Comparison of ENCODE assay signal across 11 cellular contexts in the genomic region with DNA sequence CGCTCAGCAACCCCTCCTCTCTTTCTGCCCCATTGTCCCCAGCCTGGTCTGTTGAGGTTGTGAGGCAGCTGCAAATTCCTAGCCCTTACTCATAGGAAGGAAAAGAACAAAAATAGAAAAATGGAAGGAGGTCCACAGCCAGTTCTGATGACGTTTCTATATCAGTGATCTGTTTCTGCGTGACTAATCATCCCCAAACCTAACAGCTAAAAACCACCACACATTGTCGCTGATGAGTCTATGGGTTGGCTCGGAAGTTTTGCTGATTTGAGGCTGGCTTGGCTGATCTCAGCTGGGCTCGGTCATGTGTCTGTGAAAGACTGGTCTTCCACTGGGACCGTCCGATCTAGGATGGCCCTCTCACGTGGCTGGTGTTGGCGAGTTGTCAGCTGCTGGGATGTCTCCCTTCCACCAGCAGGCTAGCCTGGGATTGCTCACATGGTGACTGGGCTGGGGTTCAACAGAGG.
DNase-seq lines count a peak whose midpoint lies in the region; ATAC-seq, FAIRE-seq and TF ChIP-seq lines count a peak whose summit lies in the region.
"Had no signal": no experiment of that assay in that cellular context is flagged by ENCODE, and none has a peak within 500 bp of the region (broad histone marks: within the 10 kb centered on the region; RNA-seq: fewer than 3 reads in every experiment).

No MANE protein-coding gene starts in this region.

- DNase-seq in NOMO-1 (lab: John Stamatoyannopoulos, UW; ENCODE audit: unreplicated experiment in 2 of 2) (peak; percentile 31 to 34), NOMO-1 treated with dmso at 0.1 percent for 144 hours (lab: John Stamatoyannopoulos, UW; ENCODE audit: unreplicated experiment) (no peak), ascending aorta (ENCODE audit: low spot score in 2 of 2) (peak; percentile 31 to 89), keratinocyte (ENCODE audit: low read depth, low spot score) (peak; percentile 71), upper lobe of left lung (no peak), glutamatergic neuron (no peak), GM20000 (ENCODE audit: low spot score) (no peak)
- no peak for DNase-seq in activated effector memory CD4-positive, alpha-beta T cell treated with anti-CD3 and anti-CD28 coated beads, Interleukin-2, amount 50 U/mL, for 16 hours
- DNase-seq: 8988T; activated effector memory CD4-positive, alpha-beta T cell treated with Interleukin-2 at 50 U/mL for 16 hours; H7 had no signal

- peak; percentile 80 to 93 for ATAC-seq in upper lobe of left lung (ENCODE audit: low FRiP score in 2 of 2)

- no peaks in the 10 kb centered on the region for H3K9me3 ChIP-seq in ascending aorta
- no peaks in the 10 kb centered on the region for H3K9me3 ChIP-seq in keratinocyte (ENCODE audit: control insufficient read depth, low read depth, low read length)
- no peaks in the 10 kb centered on the region for H3K9me3 ChIP-seq in upper lobe of left lung

- TF ChIP-seq POLR2A in upper lobe of left lung (IDR thresholded peaks at IDR 0.05), result no peak

- H3K4me2 ChIP-seq in keratinocyte (ENCODE audit: control insufficient read depth, extremely low read depth, insufficient read depth, low read depth, low read length), result peak overlapping the region; percentile 55

- TF ChIP-seq CTCF in ascending aorta (IDR thresholded peaks at IDR 0.05), result no peak
- TF ChIP-seq CTCF in keratinocyte (optimal IDR thresholded peaks at IDR 0.05 in 1 of 3, IDR thresholded peaks at IDR 0.05 in 1 of 3, conservative IDR thresholded peaks at IDR 0.05 in 1 of 3; ENCODE audit: extremely low read depth in 1 of 3, insufficient read depth in 2 of 3, low read length in 3 of 3), result no peak
- TF ChIP-seq CTCF in upper lobe of left lung (IDR thresholded peaks at IDR 0.05), result no peak
- TF ChIP-seq CTCF in glutamatergic neuron (IDR thresholded peaks at IDR 0.05; ENCODE audit: partially characterized antibody, unreplicated experiment), result no peak
- no peak for TF ChIP-seq CTCF in GM20000 (IDR thresholded peaks at IDR 0.05; ENCODE audit: extremely low read depth, missing control alignments)

- H3K27ac ChIP-seq in ascending aorta (peak overlapping the region; percentile 28 to 76), keratinocyte (ENCODE audit: control insufficient read depth, insufficient read depth, low read length) (peak overlapping the region; percentile 70), upper lobe of left lung (no peak overlapping the region)

- TF ChIP-seq EP300 in upper lobe of left lung (IDR thresholded peaks at IDR 0.05), result no peak

- H3K4me1 Mint-ChIP-seq in glutamatergic neuron (ENCODE audit: low read depth, unreplicated experiment), result peaks cover 9% of the 10 kb centered on the region

- FAIRE-seq in keratinocyte (lab: Jason Lieb, UNC), result peak; percentile 74

- no peaks in the 10 kb centered on the region for H3K9me1 ChIP-seq in keratinocyte (ENCODE audit: control insufficient read depth, extremely low read depth, insufficient read depth, low read length)

- peak overlapping the region; percentile 35 for H3K9ac ChIP-seq in keratinocyte (ENCODE audit: control insufficient read depth, extremely low read depth, insufficient read depth, low read length)

- dilution Hi-C loops in keratinocyte (cut with MboI; ENCODE audit: extremely low pct_ligation_motif_present, low sequenced_read_pairs), result no loop called here

- H2AFZ ChIP-seq in keratinocyte (ENCODE audit: control insufficient read depth, low read length), result no peak overlapping the region

- peaks cover 4% of the 10 kb centered on the region for H3K27me3 Mint-ChIP-seq in glutamatergic neuron (ENCODE audit: unreplicated experiment)

- no peak overlapping the region for H3K27ac Mint-ChIP-seq in glutamatergic neuron (ENCODE audit: unreplicated experiment)

- no peaks in the 10 kb centered on the region for H3K36me3 Mint-ChIP-seq in glutamatergic neuron (ENCODE audit: unreplicated experiment)

- WGBS in upper lobe of left lung, 2 donors, result 57 to 68% methylated on average over 8 to 10 of the region's 10 CpGs

- H3K4me1 ChIP-seq in ascending aorta (peaks cover 6 to 16% of the 10 kb centered on the region in 2 donors), keratinocyte (ENCODE audit: control insufficient read depth, extremely low read depth, insufficient read depth, low read length) (peaks cover 34% of the 10 kb centered on the region), upper lobe of left lung (peaks cover 0 to 3% (median 1%) of the 10 kb centered on the region in 4 donors)

- H3K4me3 Mint-ChIP-seq in glutamatergic neuron (ENCODE audit: unreplicated experiment), result no peak overlapping the region

- no peaks in the 10 kb centered on the region for H3K79me2 ChIP-seq in keratinocyte (ENCODE audit: control insufficient read depth, insufficient read depth, low read length)

- H3K27me3 ChIP-seq in ascending aorta (no peaks in the 10 kb centered on the region), keratinocyte (ENCODE audit: control insufficient read depth, extremely low read depth, insufficient read depth, low read length) (peaks cover 5% of the 10 kb centered on the region), upper lobe of left lung (no peaks in the 10 kb centered on the region)

- intact Hi-C loops in ascending aorta (cut with DNase I), result no loop called here

- H3K4me3 ChIP-seq in ascending aorta, result peak overlapping the region in 1 of 2 donors; percentile 20
- no peak overlapping the region for H3K4me3 ChIP-seq in keratinocyte (ENCODE audit: control insufficient read depth in 2 of 3, extremely low read depth in 1 of 3, insufficient read depth in 2 of 3, low read depth in 1 of 3, low read length in 3 of 3)
- H3K4me3 ChIP-seq in upper lobe of left lung, result no peak overlapping the region

- H3K9me3 Mint-ChIP-seq in glutamatergic neuron (ENCODE audit: unreplicated experiment), result no peaks in the 10 kb centered on the region

- no peaks in the 10 kb centered on the region for H4K20me1 ChIP-seq in keratinocyte (ENCODE audit: control insufficient read depth, extremely low read depth, insufficient read depth, low read length)

- H3K36me3 ChIP-seq in ascending aorta, result no peaks in the 10 kb centered on the region
- H3K36me3 ChIP-seq in keratinocyte (ENCODE audit: control insufficient read depth in 2 of 2, extremely low read depth in 1 of 2, insufficient read depth in 2 of 2, low read length in 2 of 2), result no peaks in the 10 kb centered on the region
- H3K36me3 ChIP-seq in upper lobe of left lung, result no peaks in the 10 kb centered on the region

Comparison
In these comparisons a context has a peak if more than half of its experiments do, and no peak if none do; other contexts are left out.
1. DNase-seq: peak in NOMO-1 (2 of 2), ascending aorta (2 of 2) and keratinocyte (single experiment); none in NOMO-1 treated with dmso at 0.1 percent for 144 hours (single experiment), upper lobe of left lung (0 of 2), activated effector memory CD4-positive, alpha-beta T cell treated with anti-CD3 and anti-CD28 coated beads, Interleukin-2, amount 50 U/mL, for 16 hours (single experiment), glutamatergic neuron (single experiment) and GM20000 (single experiment).
2. H3K27ac ChIP-seq: peak in ascending aorta (2 of 2) and keratinocyte (single experiment); none in upper lobe of left lung (0 of 4).